In the genomic region with DNA sequence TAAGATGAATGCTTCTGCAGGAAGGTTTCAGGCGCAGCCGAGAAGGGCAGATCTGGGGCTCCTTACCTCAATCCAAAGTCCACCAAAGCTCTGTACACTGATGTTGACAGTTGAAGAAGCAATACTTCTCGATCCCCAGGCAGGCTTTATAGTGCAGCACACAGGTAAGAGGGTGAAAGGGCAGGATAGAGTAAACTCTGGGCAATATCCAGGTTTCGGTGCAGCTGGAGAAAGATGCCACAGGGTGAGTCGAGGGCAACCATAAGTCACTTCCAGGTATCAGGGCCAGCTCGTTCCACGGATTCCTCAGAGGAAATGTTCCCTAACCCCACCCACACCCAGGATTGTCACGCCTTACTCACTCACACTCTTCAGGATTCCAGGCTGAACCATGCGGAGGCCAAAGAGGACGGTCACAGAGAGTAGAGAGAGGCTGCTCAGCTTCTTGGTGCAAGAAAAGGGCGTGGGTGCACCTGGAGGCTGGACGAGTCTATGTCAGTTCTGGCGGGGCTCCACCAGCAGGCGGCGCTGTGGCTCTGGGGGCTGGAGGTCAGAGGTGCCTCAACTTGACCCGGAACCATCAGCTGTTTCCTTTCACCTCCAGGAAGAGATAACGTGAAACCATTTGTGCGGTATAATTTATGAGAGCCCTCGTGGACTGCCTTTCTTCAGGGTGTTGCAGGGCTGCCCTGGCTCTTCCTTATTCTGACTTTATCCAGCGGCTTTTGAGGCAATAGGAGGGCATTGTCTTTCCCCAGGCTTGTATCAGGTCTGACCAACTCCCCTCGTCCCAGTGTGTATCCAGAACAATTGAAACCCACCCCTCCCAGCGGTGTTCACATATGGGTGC, we compare ENCODE assay signal across 10 cellular contexts. TPM values are rescaled to one million over a fixed set of nuclear protein-coding genes. Genes with fewer than 3 reads are reported as not detected.
DNase-seq lines count a peak whose midpoint lies in the region; ATAC-seq, FAIRE-seq and TF ChIP-seq lines count a peak whose summit lies in the region.
"Had no signal": no experiment of that assay in that cellular context is flagged by ENCODE, and none has a peak within 500 bp of the region (broad histone marks: within the 10 kb centered on the region; RNA-seq: fewer than 3 reads in every experiment).

No MANE protein-coding gene starts in this region.

- H3K4ac ChIP-seq in mesenchymal stem cell (ENCODE audit: low read depth in 1 of 2, low read length in 2 of 2) = no peak overlapping the region

- no peak overlapping the region for H4K8ac ChIP-seq in mesenchymal stem cell (ENCODE audit: low read length)

- no peaks in the 10 kb centered on the region for H3K9me3 Mint-ChIP-seq in activated CD8-positive, alpha-beta T cell treated with anti-CD3 and anti-CD28 coated beads, Interleukin-2, amount 10 ng/mL, durations not matched to agents 7 days and 5 days (ENCODE audit: insufficient read depth)
- H3K9me3 Mint-ChIP-seq in osteocyte (ENCODE audit: unreplicated experiment) = no peaks in the 10 kb centered on the region

- H2BK12ac ChIP-seq in mesenchymal stem cell (ENCODE audit: low read length in 2 of 2) = no peak overlapping the region

- no peak overlapping the region for H3K4me2 ChIP-seq in mesenchymal stem cell (ENCODE audit: low read length, poor library complexity, severe bottlenecking)

- H3K36me3 ChIP-seq in esophagus squamous epithelium (no peaks in the 10 kb centered on the region), mesenchymal stem cell (ENCODE audit: control insufficient read depth in 1 of 2, insufficient read depth in 2 of 2, low read depth in 1 of 2, low read length in 2 of 2) (no peaks in the 10 kb centered on the region)

- no peak overlapping the region for H2AFZ ChIP-seq in mesenchymal stem cell (ENCODE audit: low read depth, low read length)

- H3K4me1 ChIP-seq in esophagus squamous epithelium = peaks cover 0 to 14% (median 0%) of the 10 kb centered on the region in 3 donors
- no peaks in the 10 kb centered on the region for H3K4me1 ChIP-seq in mesenchymal stem cell (ENCODE audit: control insufficient read depth, insufficient read depth, low read depth, low read length)

- no peaks in the 10 kb centered on the region for H3K4me1 Mint-ChIP-seq in activated CD8-positive, alpha-beta T cell treated with anti-CD3 and anti-CD28 coated beads, Interleukin-2, amount 10 ng/mL, durations not matched to agents 7 days and 5 days (ENCODE audit: low read depth)
- no peaks in the 10 kb centered on the region for H3K4me1 Mint-ChIP-seq in osteocyte (ENCODE audit: unreplicated experiment)
- H3K4me1 Mint-ChIP-seq: activated naive CD4-positive, alpha-beta T cell treated with anti-CD3 and anti-CD28 coated beads, Interleukin-2, amount 50 U/mL, for 24 hours had no signal

- H3K36me3 Mint-ChIP-seq in activated CD8-positive, alpha-beta T cell treated with anti-CD3 and anti-CD28 coated beads, Interleukin-2, amount 10 ng/mL, durations not matched to agents 7 days and 5 days (ENCODE audit: low read depth) = no peaks in the 10 kb centered on the region
- H3K36me3 Mint-ChIP-seq in osteocyte (ENCODE audit: unreplicated experiment) = no peaks in the 10 kb centered on the region

- no peak overlapping the region for H3K18ac ChIP-seq in mesenchymal stem cell (ENCODE audit: low read depth in 1 of 2, low read length in 2 of 2)

- H3K9me3 ChIP-seq in esophagus squamous epithelium (no peaks in the 10 kb centered on the region), mesenchymal stem cell (ENCODE audit: control insufficient read depth, low read length) (no peaks in the 10 kb centered on the region)

- no peak for TF ChIP-seq POLR2A in esophagus squamous epithelium (IDR thresholded peaks at IDR 0.05)

- H3K4me3 ChIP-seq in GM12864 (ENCODE audit: low read depth, low read length) (no peak overlapping the region), esophagus squamous epithelium (no peak overlapping the region), mesenchymal stem cell (ENCODE audit: insufficient read depth in 1 of 2, low read depth in 1 of 2, low read length in 2 of 2) (no peak overlapping the region)

- no peak overlapping the region for H3K4me3 Mint-ChIP-seq in activated CD8-positive, alpha-beta T cell treated with anti-CD3 and anti-CD28 coated beads, Interleukin-2, amount 10 ng/mL, durations not matched to agents 7 days and 5 days
- H3K4me3 Mint-ChIP-seq in osteocyte (ENCODE audit: unreplicated experiment) = no peak overlapping the region
- H3K4me3 Mint-ChIP-seq: activated naive CD4-positive, alpha-beta T cell treated with anti-CD3 and anti-CD28 coated beads, Interleukin-2, amount 50 U/mL, for 24 hours had no signal

- no peak overlapping the region for H2AK5ac ChIP-seq in mesenchymal stem cell (ENCODE audit: low read length, severe bottlenecking)

- H3K27me3 Mint-ChIP-seq in activated CD8-positive, alpha-beta T cell treated with anti-CD3 and anti-CD28 coated beads, Interleukin-2, amount 10 ng/mL, durations not matched to agents 7 days and 5 days (ENCODE audit: low read depth) = peaks cover 7% of the 10 kb centered on the region
- H3K27me3 Mint-ChIP-seq in osteocyte (ENCODE audit: unreplicated experiment) = peaks cover 29% of the 10 kb centered on the region

- H2BK5ac ChIP-seq in mesenchymal stem cell (ENCODE audit: low read depth, low read length, poor library complexity, severe bottlenecking) = no peak overlapping the region

- no peak overlapping the region for H3K14ac ChIP-seq in mesenchymal stem cell (ENCODE audit: low read length in 2 of 2)

- H4K91ac ChIP-seq in mesenchymal stem cell (ENCODE audit: low read length) = no peak overlapping the region

- DNase-seq in GM12864 (ENCODE audit: low read depth) = peak; percentile 2
- DNase-seq in NCI-H2029 (lab: John Stamatoyannopoulos, UW) = peak; percentile 37
- peak; percentile 74 for DNase-seq in activated CD8-positive, alpha-beta T cell treated with anti-CD3 and anti-CD28 coated beads, Interleukin-2, amount 10 ng/mL, durations not matched to agents 7 days and 5 days
- DNase-seq in esophagus squamous epithelium (lab: John Stamatoyannopoulos, UW) = no peak
- no peak for DNase-seq in osteocyte (ENCODE audit: extremely low spot score, unreplicated experiment)
- no peak for DNase-seq in frontal cortex (ENCODE audit: low spot score in 2 of 2)
- no peak for DNase-seq in mesenchymal stem cell

- no peak overlapping the region for H2BK15ac ChIP-seq in mesenchymal stem cell (ENCODE audit: low read depth, poor library complexity, severe bottlenecking)

- POLR2A ChIA-PET in activated CD8-positive, alpha-beta T cell treated with anti-CD3 and anti-CD28 coated beads, Interleukin-2, amount 10 ng/mL, durations not matched to agents 7 days and 5 days (lab: Charles Lee) = no interaction called here

- CTCF ChIA-PET in activated CD8-positive, alpha-beta T cell treated with anti-CD3 and anti-CD28 coated beads, Interleukin-2, amount 10 ng/mL, durations not matched to agents 7 days and 5 days (lab: Charles Lee) = interaction anchor here (0.6 to 3.4 kb wide), 21 partner anchors 10 to 224 kb away, joined by 3 to 21 read pairs (median 4); partner anchors contain the start of genes SYS1 and WFDC5

- H3K27ac ChIP-seq in esophagus squamous epithelium (no peak overlapping the region), mesenchymal stem cell (ENCODE audit: low read length, poor library complexity, severe bottlenecking) (no peak overlapping the region)

- peak; percentile 74 for ATAC-seq in activated CD8-positive, alpha-beta T cell treated with anti-CD3 and anti-CD28 coated beads, Interleukin-2, amount 10 ng/mL, durations not matched to agents 7 days and 5 days
- no peak for ATAC-seq in HG03175 (IDR thresholded peaks at IDR 0.05; ENCODE audit: unreplicated experiment)

- no peak overlapping the region for H3K27ac Mint-ChIP-seq in activated CD8-positive, alpha-beta T cell treated with anti-CD3 and anti-CD28 coated beads, Interleukin-2, amount 10 ng/mL, durations not matched to agents 7 days and 5 days
- no peak overlapping the region for H3K27ac Mint-ChIP-seq in osteocyte (ENCODE audit: unreplicated experiment)
- H3K27ac Mint-ChIP-seq: activated naive CD4-positive, alpha-beta T cell treated with anti-CD3 and anti-CD28 coated beads, Interleukin-2, amount 50 U/mL, for 24 hours had no signal

- H3K27me3 ChIP-seq in esophagus squamous epithelium (peaks cover 0 to 21% (median 0%) of the 10 kb centered on the region in 4 donors), mesenchymal stem cell (ENCODE audit: control insufficient read depth in 1 of 2, insufficient read depth in 1 of 2, low read length in 2 of 2) (peaks cover 6 to 25% of the 10 kb centered on the region in 2 experiments)

- no peaks in the 10 kb centered on the region for H3K79me1 ChIP-seq in mesenchymal stem cell (replicated peaks; ENCODE audit: low read length, poor library complexity, severe bottlenecking)

- no peak overlapping the region for H2BK120ac ChIP-seq in mesenchymal stem cell (ENCODE audit: low read depth, low read length)

- WGBS in esophagus squamous epithelium, 2 donors = 27 to 33% methylated on average over 15 to 20 of the region's 22 CpGs
- 51% methylated on average over 21 of the region's 22 CpGs for WGBS in mesenchymal stem cell

- TF ChIP-seq CTCF in GM12864 (IDR thresholded peaks at IDR 0.05; ENCODE audit: low read depth, low read length, missing control alignments) (peak; percentile 95), esophagus squamous epithelium (IDR thresholded peaks at IDR 0.05) (peak; percentile 32 to 92 (median 76)), osteocyte (IDR thresholded peaks at IDR 0.05) (peak; percentile 50)

- no peak overlapping the region for H3K23ac ChIP-seq in mesenchymal stem cell (ENCODE audit: low read length in 2 of 2)

- no peak overlapping the region for H3K9ac ChIP-seq in mesenchymal stem cell (ENCODE audit: low read length)

- FAIRE-seq in frontal cortex (lab: Jason Lieb, UNC) = no peak

- intact Hi-C loops in esophagus squamous epithelium (cut with DNase I) = loop anchor here (10.0 kb wide), 1 partner anchor 156 kb away; no protein-coding TSS in a partner anchor

RNA-seq across cellular contexts. Expression of gene WFDC12, which starts 14.4 kb away (rescaled TPM):
- not detected for total RNA-seq in activated CD8-positive, alpha-beta T cell treated with anti-CD3 and anti-CD28 coated beads, Interleukin-2, amount 10 ng/mL, durations not matched to agents 7 days and 5 days
- total RNA-seq in esophagus squamous epithelium = 1 to 10 TPM in 1 of 4 donors, under 1 TPM in 2, not detected in 1; 0.44 to 2.6 (median 0.64) TPM
- not detected in 2 replicates for total RNA-seq in osteocyte
- total RNA-seq in frontal cortex = not detected
- polyA plus RNA-seq in mesenchymal stem cell (2013, experiment 1 of 2) = not detected
- not detected for polyA plus RNA-seq in mesenchymal stem cell (2013, experiment 2 of 2)
- total RNA-seq: subcutaneous adipose tissue had no signal

RNA-seq across cellular contexts. Expression of gene WFDC5, which starts 23.7 kb away (rescaled TPM):
- total RNA-seq in activated CD8-positive, alpha-beta T cell treated with anti-CD3 and anti-CD28 coated beads, Interleukin-2, amount 10 ng/mL, durations not matched to agents 7 days and 5 days = not detected
- total RNA-seq in esophagus squamous epithelium = 10 to 100 TPM in 1 of 4 donors, 1 to 10 TPM in 3; 3.1 to 32.1 (median 4.6) TPM
- not detected in 2 replicates for total RNA-seq in osteocyte
- not detected for total RNA-seq in frontal cortex
- not detected for polyA plus RNA-seq in mesenchymal stem cell (2013, experiment 1 of 2)
- not detected for polyA plus RNA-seq in mesenchymal stem cell (2013, experiment 2 of 2)
- total RNA-seq: subcutaneous adipose tissue had no signal

RNA-seq across cellular contexts. Expression of gene PI3, which starts 36.0 kb away (rescaled TPM):
- total RNA-seq in activated CD8-positive, alpha-beta T cell treated with anti-CD3 and anti-CD28 coated beads, Interleukin-2, amount 10 ng/mL, durations not matched to agents 7 days and 5 days = not detected
- 1,000 to 10,000 TPM in 3 of 4 donors, 10 to 100 TPM in 1; 14.1 to 2,947 (median 1,123) TPM for total RNA-seq in esophagus squamous epithelium
- not detected in 2 replicates for total RNA-seq in osteocyte
- not detected for total RNA-seq in frontal cortex
- polyA plus RNA-seq in mesenchymal stem cell (2013, experiment 1 of 2) = not detected
- polyA plus RNA-seq in mesenchymal stem cell (2013, experiment 2 of 2) = not detected
- total RNA-seq: subcutaneous adipose tissue had no signal

RNA-seq across cellular contexts. Expression of gene KCNS1, which starts 37.7 kb away (rescaled TPM):
- under 1 TPM; 0.05 to 0.11 TPM for total RNA-seq in activated CD8-positive, alpha-beta T cell treated with anti-CD3 and anti-CD28 coated beads, Interleukin-2, amount 10 ng/mL, durations not matched to agents 7 days and 5 days
- under 1 TPM in 3 of 4 donors, not detected in 1; 0.22 to 0.80 (median 0.29) TPM for total RNA-seq in esophagus squamous epithelium
- total RNA-seq in osteocyte = 0.26 and 0.30 TPM in 2 replicates
- 1.2 TPM for total RNA-seq in frontal cortex
- 0.03 TPM for polyA plus RNA-seq in mesenchymal stem cell (2013, experiment 1 of 2)
- 0.01 TPM for polyA plus RNA-seq in mesenchymal stem cell (2013, experiment 2 of 2)
- total RNA-seq: subcutaneous adipose tissue had no signal

Comparison
In these comparisons a context has a peak if more than half of its experiments do, and no peak if none do; other contexts are left out.
1. DNase-seq: peak in GM12864 (single experiment), NCI-H2029 (single experiment) and activated CD8-positive, alpha-beta T cell treated with anti-CD3 and anti-CD28 coated beads, Interleukin-2, amount 10 ng/mL, durations not matched to agents 7 days and 5 days (single experiment); none in esophagus squamous epithelium (single experiment), osteocyte (single experiment), frontal cortex (0 of 2) and mesenchymal stem cell (single experiment).
2. RNA of gene PI3, which starts 36.0 kb away (total RNA-seq): 14.1 to 2,947 TPM in esophagus squamous epithelium; not detected in activated CD8-positive, alpha-beta T cell treated with anti-CD3 and anti-CD28 coated beads, Interleukin-2, amount 10 ng/mL, durations not matched to agents 7 days and 5 days, not detected in osteocyte and not detected in frontal cortex (single experiment); every median in the first group is over 10 times any median in the second.
3. Peak in every context shown above with its lines, with median percentiles within 50 percentile points of each other: CTCF ChIP-seq.